Comparison of ENCODE assay signal across 9 cellular contexts in genomic region chr1:155016231-155016831, GRCh38. TPM values are rescaled to one million over a fixed set of nuclear protein-coding genes. Genes with fewer than 3 reads are reported as not detected.
DNase-seq lines count a peak whose midpoint lies in the region; ATAC-seq, FAIRE-seq and TF ChIP-seq lines count a peak whose summit lies in the region.
"Had no signal": no experiment of that assay in that cellular context is flagged by ENCODE, and none has a peak within 500 bp of the region (broad histone marks: within the 10 kb centered on the region; RNA-seq: fewer than 3 reads in every experiment).

No MANE protein-coding gene starts in this region.

- H3K36me3 ChIP-seq in MM.1S (replicated peaks; ENCODE audit: insufficient read depth, low read length) (no peaks in the 10 kb centered on the region; the same call in 1 of the 2 replicates), kidney (ENCODE audit: control insufficient read depth in 1 of 2, insufficient read depth in 2 of 2, low read length in 2 of 2) (no peaks in the 10 kb centered on the region), suprapubic skin (peaks cover 25% of the 10 kb centered on the region)

- H3K9ac ChIP-seq in MM.1S (ENCODE audit: low read length): peak overlapping the region; percentile 42; the same call in 1 of the 2 replicates
- no peak overlapping the region for H3K9ac ChIP-seq in kidney (ENCODE audit: low read length in 2 of 2)

- WGBS in suprapubic skin: 70% methylated on average over 18 of the region's 26 CpGs

- H3F3A ChIP-seq in MM.1S (ENCODE audit: insufficient read depth, low read length): peaks cover 38% of the 10 kb centered on the region

- H3K4me3 ChIP-seq in MM.1S (ENCODE audit: low read length) (no peak overlapping the region), kidney (ENCODE audit: low read length in 2 of 2) (no peak overlapping the region), suprapubic skin (peak overlapping the region; percentile 38)

- CTCF ChIA-PET in activated naive CD4-positive, alpha-beta T cell treated with anti-CD3 and anti-CD28 coated beads, Interleukin-2, amount 10 ng/mL, durations not matched to agents 7 days and 5 days (lab: Charles Lee): interaction anchor here (0.6 to 6.7 kb wide), 24 partner anchors 9 to 537 kb away, joined by 3 to 48 read pairs (median 7); partner anchors contain the start of genes ADAM15, FLAD1, LENEP and PBXIP1

- no peaks in the 10 kb centered on the region for H3K9me3 ChIP-seq in MM.1S (replicated peaks; ENCODE audit: insufficient read depth, low read length)
- H3K9me3 ChIP-seq in kidney (ENCODE audit: control insufficient read depth in 1 of 2, low read length in 2 of 2): no peaks in the 10 kb centered on the region
- no peaks in the 10 kb centered on the region for H3K9me3 ChIP-seq in suprapubic skin

- no peak for TF ChIP-seq POLR2A in suprapubic skin (IDR thresholded peaks at IDR 0.05)

- intact Hi-C loops in kidney (cut with DNase I): no loop called here

- H3K27me3 Mint-ChIP-seq in activated naive CD4-positive, alpha-beta T cell treated with anti-CD3 and anti-CD28 coated beads, Interleukin-2, amount 10 ng/mL, durations not matched to agents 7 days and 5 days: no peaks in the 10 kb centered on the region

- no peak for TF ChIP-seq EP300 in suprapubic skin (IDR thresholded peaks at IDR 0.05)

- peak overlapping the region; percentile 75; the same call in 1 of the 2 replicates for H3K4me2 ChIP-seq in MM.1S (ENCODE audit: low read depth, low read length)

- TF ChIP-seq CTCF in MM.1S (IDR thresholded peaks at IDR 0.05; ENCODE audit: low read length): peak; percentile 32
- TF ChIP-seq CTCF in kidney (IDR thresholded peaks at IDR 0.05; ENCODE audit: borderline replicate concordance, extremely low read depth, insufficient read depth): no peak
- no peak for TF ChIP-seq CTCF in suprapubic skin (IDR thresholded peaks at IDR 0.05)

- DNase-seq in MM.1S (peak; percentile 93), kidney (peak; percentile 81), suprapubic skin (ENCODE audit: low spot score in 2 of 2) (no peak), HuH-7.5 (ENCODE audit: low spot score) (no peak), NCI-H510A treated with DMSO at 0.1 percent for 48 hours (lab: John Stamatoyannopoulos, UW) (no peak)
- DNase-seq in activated naive CD4-positive, alpha-beta T cell treated with anti-CD3 and anti-CD28 coated beads, Interleukin-2, amount 10 ng/mL, durations not matched to agents 7 days and 5 days: peak; percentile 52
- DNase-seq: NCI-H524 treated with DMSO at 0.1 percent for 48 hours had no signal

- H3K27me3 ChIP-seq in MM.1S (replicated peaks; ENCODE audit: insufficient read depth, low read length): no peaks in the 10 kb centered on the region
- no peaks in the 10 kb centered on the region for H3K27me3 ChIP-seq in suprapubic skin

- no peak for FAIRE-seq in kidney (lab: Jason Lieb, UNC)

- no peaks in the 10 kb centered on the region for H4K20me1 ChIP-seq in MM.1S (ENCODE audit: insufficient read depth, low read length)

- H3K4me1 Mint-ChIP-seq in activated naive CD4-positive, alpha-beta T cell treated with anti-CD3 and anti-CD28 coated beads, Interleukin-2, amount 10 ng/mL, durations not matched to agents 7 days and 5 days: peaks cover 78% of the 10 kb centered on the region

- H2AFZ ChIP-seq in MM.1S (ENCODE audit: low read length): no peak overlapping the region

- H3K27ac Mint-ChIP-seq in activated naive CD4-positive, alpha-beta T cell treated with anti-CD3 and anti-CD28 coated beads, Interleukin-2, amount 10 ng/mL, durations not matched to agents 7 days and 5 days: peak overlapping the region; percentile 83

- H3K4me1 ChIP-seq in MM.1S (ENCODE audit: low read length) (peaks cover 30% of the 10 kb centered on the region), kidney (ENCODE audit: control insufficient read depth in 1 of 2, insufficient read depth in 1 of 2, low read depth in 1 of 2, low read length in 2 of 2) (peaks cover 9 to 34% of the 10 kb centered on the region in 2 donors), suprapubic skin (peaks cover 90% of the 10 kb centered on the region)

- no peak for ATAC-seq in GM19463 (IDR thresholded peaks at IDR 0.05; ENCODE audit: unreplicated experiment)

- no peaks in the 10 kb centered on the region for H3K9me3 Mint-ChIP-seq in activated naive CD4-positive, alpha-beta T cell treated with anti-CD3 and anti-CD28 coated beads, Interleukin-2, amount 10 ng/mL, durations not matched to agents 7 days and 5 days

- H3K27ac ChIP-seq in MM.1S (ENCODE audit: low read length) (peak overlapping the region; percentile 74), kidney (ENCODE audit: low read depth in 2 of 2, low read length in 2 of 2) (peak overlapping the region; percentile 41 to 83), suprapubic skin (peak overlapping the region; percentile 94)

- H3K9me2 ChIP-seq in MM.1S (replicated peaks; ENCODE audit: insufficient read depth, low read length): no peaks in the 10 kb centered on the region

- H3K36me3 Mint-ChIP-seq in activated naive CD4-positive, alpha-beta T cell treated with anti-CD3 and anti-CD28 coated beads, Interleukin-2, amount 10 ng/mL, durations not matched to agents 7 days and 5 days: peaks cover 60% of the 10 kb centered on the region

- H3K4me3 Mint-ChIP-seq in activated naive CD4-positive, alpha-beta T cell treated with anti-CD3 and anti-CD28 coated beads, Interleukin-2, amount 10 ng/mL, durations not matched to agents 7 days and 5 days: peak overlapping the region; percentile 33

- peaks cover 12% of the 10 kb centered on the region for H3K79me2 ChIP-seq in MM.1S (ENCODE audit: low read length)

RNA-seq across cellular contexts. Expression of gene ZBTB7B, which starts 13.7 kb away (rescaled TPM):
- 68.7 TPM for total RNA-seq in kidney
- 20.1 TPM for polyA plus RNA-seq in kidney (ENCODE audit: insufficient read depth, low read depth, low replicate concordance)
- total RNA-seq in suprapubic skin: 100 to 1,000 TPM; 238 to 243 (median 239) TPM

RNA-seq across cellular contexts. Expression of gene DCST2, which starts 17.2 kb away (rescaled TPM):
- total RNA-seq in kidney: 1.4 TPM
- 0.43 TPM for polyA plus RNA-seq in kidney (ENCODE audit: insufficient read depth, low read depth, low replicate concordance)
- total RNA-seq in suprapubic skin: 10 to 100 TPM; 13.4 to 36.0 (median 14.5) TPM

RNA-seq across cellular contexts. Expression of gene DCST1, which starts 17.3 kb away (rescaled TPM):
- total RNA-seq in kidney: not detected
- polyA plus RNA-seq in kidney (ENCODE audit: insufficient read depth, low read depth, low replicate concordance): not detected
- total RNA-seq in suprapubic skin: 1 to 10 TPM in 3 of 4 donors, under 1 TPM in 1; 0.55 to 8.2 (median 2.8) TPM
- total RNA-seq: fibroblast of lung had no signal
- polyA plus RNA-seq: fibroblast of lung had no signal

RNA-seq across cellular contexts. Expression of gene LENEP, which starts 22.9 kb away (rescaled TPM):
- total RNA-seq in kidney (not detected), suprapubic skin (1 to 10 TPM in 1 of 4 donors, not detected in 3; 3.0 TPM)
- polyA plus RNA-seq in kidney (ENCODE audit: insufficient read depth, low read depth, low replicate concordance): not detected
- total RNA-seq: fibroblast of lung had no signal
- polyA plus RNA-seq: fibroblast of lung had no signal

RNA-seq across cellular contexts. Expression of gene FLAD1, which starts 33.2 kb away (rescaled TPM):
- total RNA-seq in kidney (34.1 TPM), suprapubic skin (10 to 100 TPM; 42.0 to 59.7 (median 52.3) TPM)
- polyA plus RNA-seq in kidney (ENCODE audit: insufficient read depth, low read depth, low replicate concordance): 37.9 TPM

Comparison
In these comparisons a context has a peak if more than half of its experiments do, and no peak if none do; other contexts are left out.
1. DNase-seq: peak in MM.1S (single experiment), activated naive CD4-positive, alpha-beta T cell treated with anti-CD3 and anti-CD28 coated beads, Interleukin-2, amount 10 ng/mL, durations not matched to agents 7 days and 5 days (single experiment) and kidney (single experiment); none in suprapubic skin (0 of 2), HuH-7.5 (single experiment) and NCI-H510A treated with DMSO at 0.1 percent for 48 hours (single experiment).
2. Peak in every context shown above with its lines, with median percentiles within 50 percentile points of each other: H3K27ac ChIP-seq.